ENCODE assay signal across 1 cellular context in the genomic region with DNA sequence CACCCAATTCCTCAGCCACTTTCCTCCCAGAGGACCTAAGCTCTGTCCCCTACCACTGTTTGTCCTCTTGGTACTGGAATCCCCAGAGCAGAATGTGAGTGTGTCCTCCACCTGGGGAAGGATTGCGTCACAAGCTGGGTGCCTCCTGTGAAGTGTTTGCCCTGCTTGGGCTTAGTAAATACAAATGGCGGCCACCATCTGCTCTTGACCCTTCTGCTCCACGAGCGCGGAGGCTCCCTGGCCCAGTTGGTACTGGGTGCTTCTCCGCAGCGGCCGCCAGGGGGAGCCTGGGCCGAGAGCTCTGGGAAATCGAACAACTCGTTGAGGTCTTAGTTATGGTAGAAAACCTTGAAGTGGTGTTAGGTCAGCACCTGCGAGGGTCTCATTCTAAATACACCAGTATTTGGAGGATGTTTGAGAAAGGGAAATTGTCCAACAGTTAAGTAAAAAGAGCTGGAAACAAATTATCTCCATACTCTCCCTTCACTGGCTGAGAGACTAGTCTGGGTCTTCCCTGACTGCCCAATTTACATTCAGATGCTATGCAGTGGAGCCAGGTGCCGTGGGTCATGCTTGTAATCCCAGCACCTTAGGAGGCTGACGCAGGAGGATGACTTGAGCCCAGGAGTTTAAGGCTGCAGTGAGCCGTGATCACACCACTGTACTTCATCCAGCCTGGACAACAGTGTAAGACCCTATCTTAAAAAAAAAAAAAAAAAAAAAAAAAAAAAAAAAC.
A peak's percentile ranks its signal among the peaks of the same experiment; 100 is the strongest.
TF ChIP-seq lines count a peak whose summit lies in the region.

No MANE protein-coding gene starts in this region.

TF ChIP-seq in HepG2, 621 proteins besides CTCF, POLR2A, EP300 and RAD21 (continued from another document and continues in another):
- TF ChIP-seq ZNF839 (CRISPR knock-in tag; IDR thresholded peaks at IDR 0.05; ENCODE audit: borderline replicate concordance) = no peak
- 0 out of 2 replicates have a peak, but pooled peaks have one; percentile 21 for TF ChIP-seq HNRNPL (IDR thresholded peaks at IDR 0.05; ENCODE audit: low read depth, low read length)
- TF ChIP-seq, protein P1, sequence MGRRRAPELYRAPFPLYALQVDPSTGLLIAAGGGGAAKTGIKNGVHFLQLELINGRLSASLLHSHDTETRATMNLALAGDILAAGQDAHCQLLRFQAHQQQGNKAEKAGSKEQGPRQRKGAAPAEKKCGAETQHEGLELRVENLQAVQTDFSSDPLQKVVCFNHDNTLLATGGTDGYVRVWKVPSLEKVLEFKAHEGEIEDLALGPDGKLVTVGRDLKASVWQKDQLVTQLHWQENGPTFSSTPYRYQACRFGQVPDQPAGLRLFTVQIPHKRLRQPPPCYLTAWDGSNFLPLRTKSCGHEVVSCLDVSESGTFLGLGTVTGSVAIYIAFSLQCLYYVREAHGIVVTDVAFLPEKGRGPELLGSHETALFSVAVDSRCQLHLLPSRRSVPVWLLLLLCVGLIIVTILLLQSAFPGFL (CRISPR knock-in tag; IDR thresholded peaks at IDR 0.05) = no peak
- TF ChIP-seq TSC22D2 (CRISPR knock-in tag; IDR thresholded peaks at IDR 0.05; ENCODE audit: borderline replicate concordance) = no peak
- TF ChIP-seq, protein P2, sequence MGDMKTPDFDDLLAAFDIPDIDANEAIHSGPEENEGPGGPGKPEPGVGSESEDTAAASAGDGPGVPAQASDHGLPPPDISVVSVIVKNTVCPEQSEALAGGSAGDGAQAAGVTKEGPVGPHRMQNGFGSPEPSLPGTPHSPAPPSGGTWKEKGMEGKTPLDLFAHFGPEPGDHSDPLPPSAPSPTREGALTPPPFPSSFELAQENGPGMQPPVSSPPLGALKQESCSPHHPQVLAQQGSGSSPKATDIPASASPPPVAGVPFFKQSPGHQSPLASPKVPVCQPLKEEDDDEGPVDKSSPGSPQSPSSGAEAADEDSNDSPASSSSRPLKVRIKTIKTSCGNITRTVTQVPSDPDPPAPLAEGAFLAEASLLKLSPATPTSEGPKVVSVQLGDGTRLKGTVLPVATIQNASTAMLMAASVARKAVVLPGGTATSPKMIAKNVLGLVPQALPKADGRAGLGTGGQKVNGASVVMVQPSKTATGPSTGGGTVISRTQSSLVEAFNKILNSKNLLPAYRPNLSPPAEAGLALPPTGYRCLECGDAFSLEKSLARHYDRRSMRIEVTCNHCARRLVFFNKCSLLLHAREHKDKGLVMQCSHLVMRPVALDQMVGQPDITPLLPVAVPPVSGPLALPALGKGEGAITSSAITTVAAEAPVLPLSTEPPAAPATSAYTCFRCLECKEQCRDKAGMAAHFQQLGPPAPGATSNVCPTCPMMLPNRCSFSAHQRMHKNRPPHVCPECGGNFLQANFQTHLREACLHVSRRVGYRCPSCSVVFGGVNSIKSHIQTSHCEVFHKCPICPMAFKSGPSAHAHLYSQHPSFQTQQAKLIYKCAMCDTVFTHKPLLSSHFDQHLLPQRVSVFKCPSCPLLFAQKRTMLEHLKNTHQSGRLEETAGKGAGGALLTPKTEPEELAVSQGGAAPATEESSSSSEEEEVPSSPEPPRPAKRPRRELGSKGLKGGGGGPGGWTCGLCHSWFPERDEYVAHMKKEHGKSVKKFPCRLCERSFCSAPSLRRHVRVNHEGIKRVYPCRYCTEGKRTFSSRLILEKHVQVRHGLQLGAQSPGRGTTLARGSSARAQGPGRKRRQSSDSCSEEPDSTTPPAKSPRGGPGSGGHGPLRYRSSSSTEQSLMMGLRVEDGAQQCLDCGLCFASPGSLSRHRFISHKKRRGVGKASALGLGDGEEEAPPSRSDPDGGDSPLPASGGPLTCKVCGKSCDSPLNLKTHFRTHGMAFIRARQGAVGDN (CRISPR knock-in tag; IDR thresholded peaks at IDR 0.05) = peak; percentile 84
- TF ChIP-seq, protein P3, sequence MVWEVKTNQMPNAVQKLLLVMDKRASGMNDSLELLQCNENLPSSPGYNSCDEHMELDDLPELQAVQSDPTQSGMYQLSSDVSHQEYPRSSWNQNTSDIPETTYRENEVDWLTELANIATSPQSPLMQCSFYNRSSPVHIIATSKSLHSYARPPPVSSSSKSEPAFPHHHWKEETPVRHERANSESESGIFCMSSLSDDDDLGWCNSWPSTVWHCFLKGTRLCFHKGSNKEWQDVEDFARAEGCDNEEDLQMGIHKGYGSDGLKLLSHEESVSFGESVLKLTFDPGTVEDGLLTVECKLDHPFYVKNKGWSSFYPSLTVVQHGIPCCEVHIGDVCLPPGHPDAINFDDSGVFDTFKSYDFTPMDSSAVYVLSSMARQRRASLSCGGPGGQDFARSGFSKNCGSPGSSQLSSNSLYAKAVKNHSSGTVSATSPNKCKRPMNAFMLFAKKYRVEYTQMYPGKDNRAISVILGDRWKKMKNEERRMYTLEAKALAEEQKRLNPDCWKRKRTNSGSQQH (CRISPR knock-in tag; IDR thresholded peaks at IDR 0.05; ENCODE audit: low read depth) = no peak
- TF ChIP-seq, protein P4, sequence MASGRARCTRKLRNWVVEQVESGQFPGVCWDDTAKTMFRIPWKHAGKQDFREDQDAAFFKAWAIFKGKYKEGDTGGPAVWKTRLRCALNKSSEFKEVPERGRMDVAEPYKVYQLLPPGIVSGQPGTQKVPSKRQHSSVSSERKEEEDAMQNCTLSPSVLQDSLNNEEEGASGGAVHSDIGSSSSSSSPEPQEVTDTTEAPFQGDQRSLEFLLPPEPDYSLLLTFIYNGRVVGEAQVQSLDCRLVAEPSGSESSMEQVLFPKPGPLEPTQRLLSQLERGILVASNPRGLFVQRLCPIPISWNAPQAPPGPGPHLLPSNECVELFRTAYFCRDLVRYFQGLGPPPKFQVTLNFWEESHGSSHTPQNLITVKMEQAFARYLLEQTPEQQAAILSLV (CRISPR knock-in tag; IDR thresholded peaks at IDR 0.05; ENCODE audit: borderline replicate concordance) = peak; percentile 45; the same call in 1 of the 2 replicates
- TF ChIP-seq, protein P5, sequence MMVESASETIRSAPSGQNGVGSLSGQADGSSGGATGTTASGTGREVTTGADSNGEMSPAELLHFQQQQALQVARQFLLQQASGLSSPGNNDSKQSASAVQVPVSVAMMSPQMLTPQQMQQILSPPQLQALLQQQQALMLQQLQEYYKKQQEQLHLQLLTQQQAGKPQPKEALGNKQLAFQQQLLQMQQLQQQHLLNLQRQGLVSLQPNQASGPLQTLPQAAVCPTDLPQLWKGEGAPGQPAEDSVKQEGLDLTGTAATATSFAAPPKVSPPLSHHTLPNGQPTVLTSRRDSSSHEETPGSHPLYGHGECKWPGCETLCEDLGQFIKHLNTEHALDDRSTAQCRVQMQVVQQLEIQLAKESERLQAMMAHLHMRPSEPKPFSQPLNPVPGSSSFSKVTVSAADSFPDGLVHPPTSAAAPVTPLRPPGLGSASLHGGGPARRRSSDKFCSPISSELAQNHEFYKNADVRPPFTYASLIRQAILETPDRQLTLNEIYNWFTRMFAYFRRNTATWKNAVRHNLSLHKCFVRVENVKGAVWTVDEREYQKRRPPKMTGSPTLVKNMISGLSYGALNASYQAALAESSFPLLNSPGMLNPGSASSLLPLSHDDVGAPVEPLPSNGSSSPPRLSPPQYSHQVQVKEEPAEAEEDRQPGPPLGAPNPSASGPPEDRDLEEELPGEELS (CRISPR knock-in tag; IDR thresholded peaks at IDR 0.05) = peak; percentile 88
- 0 out of 2 replicates have a peak, but pooled peaks have one; percentile 66 for TF ChIP-seq IRX3 (CRISPR knock-in tag; IDR thresholded peaks at IDR 0.05; ENCODE audit: borderline replicate concordance, low read depth)
- TF ChIP-seq MIXL1 (CRISPR knock-in tag; IDR thresholded peaks at IDR 0.05) = peak; percentile 87
- TF ChIP-seq, protein P6, sequence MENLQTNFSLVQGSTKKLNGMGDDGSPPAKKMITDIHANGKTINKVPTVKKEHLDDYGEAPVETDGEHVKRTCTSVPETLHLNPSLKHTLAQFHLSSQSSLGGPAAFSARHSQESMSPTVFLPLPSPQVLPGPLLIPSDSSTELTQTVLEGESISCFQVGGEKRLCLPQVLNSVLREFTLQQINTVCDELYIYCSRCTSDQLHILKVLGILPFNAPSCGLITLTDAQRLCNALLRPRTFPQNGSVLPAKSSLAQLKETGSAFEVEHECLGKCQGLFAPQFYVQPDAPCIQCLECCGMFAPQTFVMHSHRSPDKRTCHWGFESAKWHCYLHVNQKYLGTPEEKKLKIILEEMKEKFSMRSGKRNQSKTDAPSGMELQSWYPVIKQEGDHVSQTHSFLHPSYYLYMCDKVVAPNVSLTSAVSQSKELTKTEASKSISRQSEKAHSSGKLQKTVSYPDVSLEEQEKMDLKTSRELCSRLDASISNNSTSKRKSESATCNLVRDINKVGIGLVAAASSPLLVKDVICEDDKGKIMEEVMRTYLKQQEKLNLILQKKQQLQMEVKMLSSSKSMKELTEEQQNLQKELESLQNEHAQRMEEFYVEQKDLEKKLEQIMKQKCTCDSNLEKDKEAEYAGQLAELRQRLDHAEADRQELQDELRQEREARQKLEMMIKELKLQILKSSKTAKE (CRISPR knock-in tag; IDR thresholded peaks at IDR 0.05; ENCODE audit: borderline replicate concordance) = peak; percentile 88
- TF ChIP-seq HNF4G (IDR thresholded peaks at IDR 0.05; ENCODE audit: borderline replicate concordance, low read depth, low read length) = peak; percentile 48
- peak; percentile 79; the same call in 1 of the 2 replicates for TF ChIP-seq HNF4G (CRISPR knock-in tag; IDR thresholded peaks at IDR 0.05; ENCODE audit: borderline replicate concordance, low read depth)
- TF ChIP-seq, protein P7, sequence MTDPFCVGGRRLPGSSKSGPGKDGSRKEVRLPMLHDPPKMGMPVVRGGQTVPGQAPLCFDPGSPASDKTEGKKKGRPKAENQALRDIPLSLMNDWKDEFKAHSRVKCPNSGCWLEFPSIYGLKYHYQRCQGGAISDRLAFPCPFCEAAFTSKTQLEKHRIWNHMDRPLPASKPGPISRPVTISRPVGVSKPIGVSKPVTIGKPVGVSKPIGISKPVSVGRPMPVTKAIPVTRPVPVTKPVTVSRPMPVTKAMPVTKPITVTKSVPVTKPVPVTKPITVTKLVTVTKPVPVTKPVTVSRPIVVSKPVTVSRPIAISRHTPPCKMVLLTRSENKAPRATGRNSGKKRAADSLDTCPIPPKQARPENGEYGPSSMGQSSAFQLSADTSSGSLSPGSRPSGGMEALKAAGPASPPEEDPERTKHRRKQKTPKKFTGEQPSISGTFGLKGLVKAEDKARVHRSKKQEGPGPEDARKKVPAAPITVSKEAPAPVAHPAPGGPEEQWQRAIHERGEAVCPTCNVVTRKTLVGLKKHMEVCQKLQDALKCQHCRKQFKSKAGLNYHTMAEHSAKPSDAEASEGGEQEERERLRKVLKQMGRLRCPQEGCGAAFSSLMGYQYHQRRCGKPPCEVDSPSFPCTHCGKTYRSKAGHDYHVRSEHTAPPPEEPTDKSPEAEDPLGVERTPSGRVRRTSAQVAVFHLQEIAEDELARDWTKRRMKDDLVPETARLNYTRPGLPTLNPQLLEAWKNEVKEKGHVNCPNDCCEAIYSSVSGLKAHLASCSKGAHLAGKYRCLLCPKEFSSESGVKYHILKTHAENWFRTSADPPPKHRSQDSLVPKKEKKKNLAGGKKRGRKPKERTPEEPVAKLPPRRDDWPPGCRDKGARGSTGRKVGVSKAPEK (CRISPR knock-in tag; IDR thresholded peaks at IDR 0.05; ENCODE audit: borderline replicate concordance) = peak; percentile 48; the same call in 1 of the 2 replicates
- no peak; the same call in 1 of the 2 replicates for TF ChIP-seq ZNF460 (CRISPR knock-in tag; IDR thresholded peaks at IDR 0.05; ENCODE audit: borderline replicate concordance)
- no peak for TF ChIP-seq SP5 (CRISPR knock-in tag; IDR thresholded peaks at IDR 0.05; ENCODE audit: borderline replicate concordance, low read depth)
- TF ChIP-seq KLF12 (CRISPR knock-in tag; IDR thresholded peaks at IDR 0.05; ENCODE audit: borderline replicate concordance) = peak; percentile 30; the same call in 1 of the 2 replicates
- no peak for TF ChIP-seq STAT5B (CRISPR knock-in tag; IDR thresholded peaks at IDR 0.05)
- TF ChIP-seq, protein P8, sequence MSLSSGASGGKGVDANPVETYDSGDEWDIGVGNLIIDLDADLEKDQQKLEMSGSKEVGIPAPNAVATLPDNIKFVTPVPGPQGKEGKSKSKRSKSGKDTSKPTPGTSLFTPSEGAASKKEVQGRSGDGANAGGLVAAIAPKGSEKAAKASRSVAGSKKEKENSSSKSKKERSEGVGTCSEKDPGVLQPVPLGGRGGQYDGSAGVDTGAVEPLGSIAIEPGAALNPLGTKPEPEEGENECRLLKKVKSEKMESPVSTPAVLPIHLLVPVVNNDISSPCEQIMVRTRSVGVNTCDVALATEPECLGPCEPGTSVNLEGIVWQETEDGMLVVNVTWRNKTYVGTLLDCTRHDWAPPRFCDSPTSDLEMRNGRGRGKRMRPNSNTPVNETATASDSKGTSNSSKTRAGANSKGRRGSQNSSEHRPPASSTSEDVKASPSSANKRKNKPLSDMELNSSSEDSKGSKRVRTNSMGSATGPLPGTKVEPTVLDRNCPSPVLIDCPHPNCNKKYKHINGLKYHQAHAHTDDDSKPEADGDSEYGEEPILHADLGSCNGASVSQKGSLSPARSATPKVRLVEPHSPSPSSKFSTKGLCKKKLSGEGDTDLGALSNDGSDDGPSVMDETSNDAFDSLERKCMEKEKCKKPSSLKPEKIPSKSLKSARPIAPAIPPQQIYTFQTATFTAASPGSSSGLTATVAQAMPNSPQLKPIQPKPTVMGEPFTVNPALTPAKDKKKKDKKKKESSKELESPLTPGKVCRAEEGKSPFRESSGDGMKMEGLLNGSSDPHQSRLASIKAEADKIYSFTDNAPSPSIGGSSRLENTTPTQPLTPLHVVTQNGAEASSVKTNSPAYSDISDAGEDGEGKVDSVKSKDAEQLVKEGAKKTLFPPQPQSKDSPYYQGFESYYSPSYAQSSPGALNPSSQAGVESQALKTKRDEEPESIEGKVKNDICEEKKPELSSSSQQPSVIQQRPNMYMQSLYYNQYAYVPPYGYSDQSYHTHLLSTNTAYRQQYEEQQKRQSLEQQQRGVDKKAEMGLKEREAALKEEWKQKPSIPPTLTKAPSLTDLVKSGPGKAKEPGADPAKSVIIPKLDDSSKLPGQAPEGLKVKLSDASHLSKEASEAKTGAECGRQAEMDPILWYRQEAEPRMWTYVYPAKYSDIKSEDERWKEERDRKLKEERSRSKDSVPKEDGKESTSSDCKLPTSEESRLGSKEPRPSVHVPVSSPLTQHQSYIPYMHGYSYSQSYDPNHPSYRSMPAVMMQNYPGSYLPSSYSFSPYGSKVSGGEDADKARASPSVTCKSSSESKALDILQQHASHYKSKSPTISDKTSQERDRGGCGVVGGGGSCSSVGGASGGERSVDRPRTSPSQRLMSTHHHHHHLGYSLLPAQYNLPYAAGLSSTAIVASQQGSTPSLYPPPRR (CRISPR knock-in tag; IDR thresholded peaks at IDR 0.05; ENCODE audit: borderline replicate concordance) = peak; percentile 84; the same call in 1 of the 2 replicates
- TF ChIP-seq ZSCAN21 (CRISPR knock-in tag; IDR thresholded peaks at IDR 0.05; ENCODE audit: borderline replicate concordance) = peak; percentile 91
- TF ChIP-seq, protein P9, sequence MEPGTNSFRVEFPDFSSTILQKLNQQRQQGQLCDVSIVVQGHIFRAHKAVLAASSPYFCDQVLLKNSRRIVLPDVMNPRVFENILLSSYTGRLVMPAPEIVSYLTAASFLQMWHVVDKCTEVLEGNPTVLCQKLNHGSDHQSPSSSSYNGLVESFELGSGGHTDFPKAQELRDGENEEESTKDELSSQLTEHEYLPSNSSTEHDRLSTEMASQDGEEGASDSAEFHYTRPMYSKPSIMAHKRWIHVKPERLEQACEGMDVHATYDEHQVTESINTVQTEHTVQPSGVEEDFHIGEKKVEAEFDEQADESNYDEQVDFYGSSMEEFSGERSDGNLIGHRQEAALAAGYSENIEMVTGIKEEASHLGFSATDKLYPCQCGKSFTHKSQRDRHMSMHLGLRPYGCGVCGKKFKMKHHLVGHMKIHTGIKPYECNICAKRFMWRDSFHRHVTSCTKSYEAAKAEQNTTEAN (CRISPR knock-in tag; conservative IDR thresholded peaks at IDR 0.05) = peak; percentile 55
- TF ChIP-seq ZSCAN12 (CRISPR knock-in tag; IDR thresholded peaks at IDR 0.05) = 0 out of 2 replicates have a peak, but pooled peaks have one; percentile 50
